ENCODE assay signal across 16 cellular contexts in genomic region chr9:35272989-35273388, GRCh38.
A peak's percentile ranks its signal among the peaks of the same experiment; 100 is the strongest.
DNase-seq lines count a peak whose midpoint lies in the region; ATAC-seq, FAIRE-seq and TF ChIP-seq lines count a peak whose summit lies in the region.
"Had no signal": no experiment of that assay in that cellular context is flagged by ENCODE, and none has a peak within 500 bp of the region (broad histone marks: within the 10 kb centered on the region; RNA-seq: fewer than 3 reads in every experiment).

No MANE protein-coding gene starts in this region.

- dilution Hi-C loops in endothelial cell of umbilical vein (cut with MboI; ENCODE audit: extremely low pct_ligation_motif_present, low sequenced_read_pairs): no loop called here

- H3K79me2 ChIP-seq in endothelial cell of umbilical vein (ENCODE audit: control insufficient read depth, insufficient read depth, low read length) (no peaks in the 10 kb centered on the region), osteoblast (ENCODE audit: insufficient read depth, low read length) (no peaks in the 10 kb centered on the region)

- TF ChIP-seq POLR2A in endothelial cell of umbilical vein (IDR thresholded peaks at IDR 0.05; ENCODE audit: low read depth, low read length): no peak

- no TSS peak for BruUV-seq in endothelial cell of umbilical vein (replicated peaks; lab: Mats Ljungman, UMichigan)

- CTCF ChIA-PET in endothelial cell of umbilical vein (lab: Charles Lee): interaction anchor here (1.0 to 1.9 kb wide), 3 partner anchors 14 to 156 kb away, joined by 3 to 4 read pairs (median 4); no protein-coding TSS in a partner anchor

- peak; percentile 62 for DNase-seq in EL
- peak; percentile 76 for DNase-seq in M059J (ENCODE audit: low read depth)
- peak; percentile 68 for DNase-seq in endothelial cell of umbilical vein (ENCODE audit: low read depth, low spot score)
- no peak for DNase-seq in osteoblast (ENCODE audit: insufficient read length, low spot score, missing footprints)
- DNase-seq in Kasumi-1 (lab: John Stamatoyannopoulos, UW): no peak
- DNase-seq in coronary artery (ENCODE audit: low spot score): no peak
- DNase-seq in globus pallidus (ENCODE audit: low spot score): no peak
- DNase-seq: activated B cell treated with CpG ODN at 0.5 μM for 24 hours; activated effector memory CD4-positive, alpha-beta T cell treated with Interleukin-2 at 50 U/mL for 16 hours; C1 segment of cervical spinal cord; DMS79; stimulated activated CD4-positive, alpha-beta T cell treated with anti-CD3 and anti-CD28 coated beads, Interleukin-1b, Interleukin-23, amount 100 ng/mL, for 48 hours had no signal

- H3K27ac ChIP-seq in endothelial cell of umbilical vein (ENCODE audit: insufficient read depth, low read depth, low read length) (peak overlapping the region; percentile 73), osteoblast (ENCODE audit: low read depth, low read length) (peak overlapping the region; percentile 35), coronary artery (no peak overlapping the region)
- H3K27ac ChIP-seq: esophagus muscularis mucosa, right atrium auricular region, thoracic aorta had no signal

- ATAC-seq in GM21360 (IDR thresholded peaks at IDR 0.05; ENCODE audit: unreplicated experiment): no peak

- no peaks in the 10 kb centered on the region for H3K27me3 ChIP-seq in endothelial cell of umbilical vein (ENCODE audit: control insufficient read depth in 2 of 2, insufficient read depth in 2 of 2, low read length in 2 of 2)
- H3K27me3 ChIP-seq in osteoblast (ENCODE audit: insufficient read depth, low read length): no peaks in the 10 kb centered on the region
- H3K27me3 ChIP-seq: esophagus muscularis mucosa, right atrium auricular region had no signal

- no peaks in the 10 kb centered on the region for H3K9me1 ChIP-seq in endothelial cell of umbilical vein (replicated peaks; ENCODE audit: control insufficient read depth, extremely low read depth, insufficient read depth, low read length)

- peak; percentile 93 for FAIRE-seq in endothelial cell of umbilical vein (lab: Jason Lieb, UNC)

- intact Hi-C loops in endothelial cell of umbilical vein (cut with micrococcal nuclease): loop anchor here (1.0 to 10.0 kb wide), 3 partner anchors 92 to 292 kb away; a partner anchor contains a TSS

- peak overlapping the region; percentile 62 for H3K4me2 ChIP-seq in endothelial cell of umbilical vein (ENCODE audit: insufficient read depth, low read length)
- peak overlapping the region; percentile 35 for H3K4me2 ChIP-seq in osteoblast (ENCODE audit: insufficient read depth, low read length)

- peak overlapping the region; percentile 39 for H3K9ac ChIP-seq in endothelial cell of umbilical vein (replicated peaks; ENCODE audit: extremely low read depth, insufficient read depth, low read length)

- no peak overlapping the region for H2AFZ ChIP-seq in endothelial cell of umbilical vein (ENCODE audit: low read depth, low read length)
- H2AFZ ChIP-seq in osteoblast (ENCODE audit: low read length): peak overlapping the region; percentile 14

- TF ChIP-seq CTCF in endothelial cell of umbilical vein (IDR thresholded peaks at IDR 0.05; ENCODE audit: extremely low read depth in 1 of 2, insufficient read depth in 1 of 2, low read depth in 1 of 2, low read length in 2 of 2): no peak
- no peak for TF ChIP-seq CTCF in osteoblast (IDR thresholded peaks at IDR 0.05; ENCODE audit: extremely low read depth, low read depth, low read length)
- TF ChIP-seq CTCF in coronary artery (IDR thresholded peaks at IDR 0.05): no peak

- H3K9me3 ChIP-seq in endothelial cell of umbilical vein (replicated peaks; ENCODE audit: control insufficient read depth, insufficient read depth, low read length) (no peaks in the 10 kb centered on the region), osteoblast (ENCODE audit: low read depth, low read length) (no peaks in the 10 kb centered on the region)
- H3K9me3 ChIP-seq: esophagus muscularis mucosa, right atrium auricular region, thoracic aorta had no signal

- H3K4me3 ChIP-seq in endothelial cell of umbilical vein (replicated peaks in 1 of 3; ENCODE audit: insufficient read depth in 1 of 3, low read depth in 1 of 3, low read length in 3 of 3) (no peak overlapping the region), osteoblast (ENCODE audit: insufficient read depth, low read length) (no peak overlapping the region), coronary artery (no peak overlapping the region)
- H3K4me3 ChIP-seq: esophagus muscularis mucosa, right atrium auricular region, thoracic aorta had no signal

- H3K4me1 ChIP-seq in endothelial cell of umbilical vein (ENCODE audit: control insufficient read depth, extremely low read depth, insufficient read depth, low read length): peaks cover 45% of the 10 kb centered on the region
- peaks cover 24% of the 10 kb centered on the region for H3K4me1 ChIP-seq in osteoblast (ENCODE audit: insufficient read depth, low read length)

- H4K20me1 ChIP-seq in endothelial cell of umbilical vein (replicated peaks; ENCODE audit: control insufficient read depth, extremely low read depth, insufficient read depth, low read length) (no peaks in the 10 kb centered on the region), osteoblast (ENCODE audit: insufficient read depth, low read length) (no peaks in the 10 kb centered on the region)

- H3K36me3 ChIP-seq in endothelial cell of umbilical vein (ENCODE audit: control insufficient read depth in 2 of 2, extremely low read depth in 1 of 2, insufficient read depth in 2 of 2, low read length in 2 of 2): no peaks in the 10 kb centered on the region
- no peaks in the 10 kb centered on the region for H3K36me3 ChIP-seq in osteoblast (ENCODE audit: insufficient read depth, low read length)
- H3K36me3 ChIP-seq: esophagus muscularis mucosa, right atrium auricular region, thoracic aorta had no signal

- POLR2A ChIA-PET in endothelial cell of umbilical vein (lab: Charles Lee): no interaction called here

TF ChIP-seq in endothelial cell of umbilical vein, 7 proteins besides CTCF, POLR2A, EP300 and RAD21:
- TF ChIP-seq GATA2 (IDR thresholded peaks at IDR 0.05; ENCODE audit: insufficient read depth, insufficient read length, low read depth, low read length): no peak
- peak; percentile 65 for TF ChIP-seq JUN (IDR thresholded peaks at IDR 0.05; ENCODE audit: borderline replicate concordance, insufficient read depth, insufficient read length, low read depth)
- peak; percentile 89 for TF ChIP-seq FOS (IDR thresholded peaks at IDR 0.05; ENCODE audit: borderline replicate concordance, insufficient read depth, low read length)
- TF ChIP-seq, protein P1, sequence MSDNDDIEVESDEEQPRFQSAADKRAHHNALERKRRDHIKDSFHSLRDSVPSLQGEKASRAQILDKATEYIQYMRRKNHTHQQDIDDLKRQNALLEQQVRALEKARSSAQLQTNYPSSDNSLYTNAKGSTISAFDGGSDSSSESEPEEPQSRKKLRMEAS (IDR thresholded peaks at IDR 0.05; ENCODE audit: insufficient read depth, insufficient read length): no peak
- TF ChIP-seq EZH2 (IDR thresholded peaks at IDR 0.05; ENCODE audit: borderline replicate concordance, low read depth, low read length, severe bottlenecking): no peak
- no peak for TF ChIP-seq MYC (IDR thresholded peaks at IDR 0.05; ENCODE audit: low read depth, low read length)
- no peak for TF ChIP-seq POLR2AphosphoS5 (IDR thresholded peaks at IDR 0.05; ENCODE audit: insufficient read depth, low read depth, low read length)

Comparison
In these comparisons a context has a peak if more than half of its experiments do, and no peak if none do; other contexts are left out.
1. DNase-seq: peak in EL (single experiment), M059J (single experiment) and endothelial cell of umbilical vein (single experiment); none in osteoblast (single experiment), Kasumi-1 (0 of 2), coronary artery (single experiment) and globus pallidus (single experiment).
2. H3K27ac ChIP-seq: peak in endothelial cell of umbilical vein (single experiment) and osteoblast (single experiment); none in coronary artery (0 of 2).